Comparison of ENCODE assay signal across 1 cellular context in genomic region chr1:218284377-218284916, GRCh38.
TF ChIP-seq lines count a peak whose summit lies in the region.

No MANE protein-coding gene starts in this region.

TF ChIP-seq in HepG2, 621 proteins besides CTCF, POLR2A, EP300 and RAD21 (continued from another document):
- TF ChIP-seq ZNF30 (CRISPR knock-in tag; IDR thresholded peaks at IDR 0.05) (0 out of 2 replicates have a peak, but pooled peaks have one; percentile 71), BCL6 (CRISPR knock-in tag; IDR thresholded peaks at IDR 0.05) (no peak), RFX5 (IDR thresholded peaks at IDR 0.05; ENCODE audit: low read depth, low read length) (0 out of 2 replicates have a peak, but pooled peaks have one; percentile 7), SAP130 (CRISPR knock-in tag; IDR thresholded peaks at IDR 0.05; ENCODE audit: low read depth) (no peak), CBX1 (IDR thresholded peaks at IDR 0.05; ENCODE audit: low read depth) (no peak), ZMYM3 (CRISPR knock-in tag; IDR thresholded peaks at IDR 0.05) (0 out of 2 replicates have a peak, but pooled peaks have one; percentile 16), NR2F1 (CRISPR knock-in tag; IDR thresholded peaks at IDR 0.05) (0 out of 4 replicates have a peak, but pooled peaks of 1 of the 2 experiments have one; percentile 4), ZNF781 (CRISPR knock-in tag; IDR thresholded peaks at IDR 0.05; ENCODE audit: borderline replicate concordance, not compliant biosample characterization) (peak; percentile 4), KLF9 (CRISPR knock-in tag; IDR thresholded peaks at IDR 0.05; ENCODE audit: low read depth) (0 out of 2 replicates have a peak, but pooled peaks have one; percentile 1), HES4 (CRISPR knock-in tag; IDR thresholded peaks at IDR 0.05; ENCODE audit: borderline replicate concordance) (0 out of 2 replicates have a peak, but pooled peaks have one; percentile 7)
TF ChIP-seq in HepG2: peak in this region for 11.
